In the genomic region with DNA sequence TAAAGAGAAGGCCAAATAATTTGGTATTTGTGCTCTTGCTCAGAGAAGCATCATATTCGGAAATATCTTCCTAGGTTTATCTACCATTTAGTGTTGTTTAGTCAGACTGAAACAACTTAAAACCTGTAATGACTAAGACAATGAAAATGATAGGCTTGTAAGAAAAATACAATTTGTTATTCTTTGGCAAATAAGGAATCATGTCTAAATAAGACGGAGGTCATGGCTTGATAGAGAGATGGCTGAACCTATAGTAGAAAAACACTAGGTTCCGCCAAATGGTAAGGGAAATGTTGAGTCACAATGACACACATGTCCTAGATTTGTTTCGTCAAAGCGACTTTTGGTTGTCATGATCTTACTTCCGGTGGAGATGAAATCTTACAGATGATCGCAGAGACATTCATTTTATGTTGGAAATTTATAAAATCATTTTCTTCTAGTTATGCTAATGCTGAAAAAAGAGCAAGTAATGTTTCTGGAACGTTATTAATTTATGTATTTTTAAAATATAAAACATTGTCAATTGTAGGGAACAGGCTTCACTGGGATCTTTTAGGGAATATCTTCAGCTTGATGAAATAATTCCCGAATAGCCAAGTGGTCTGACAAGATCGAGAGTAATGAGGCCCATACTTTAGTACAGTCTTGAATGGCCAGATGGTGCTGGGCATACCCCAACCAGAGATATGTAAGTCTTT, we compare ENCODE assay signal across 8 cellular contexts.
A peak's percentile ranks its signal among the peaks of the same experiment; 100 is the strongest.
DNase-seq lines count a peak whose midpoint lies in the region; ATAC-seq lines count a peak whose summit lies in the region.

No MANE protein-coding gene starts in this region.

- no peaks in the 10 kb centered on the region for H3K27me3 ChIP-seq in mucosa of stomach (ENCODE audit: control insufficient read depth, insufficient read depth, low read length)

- no peak for ATAC-seq in GM21390 (IDR thresholded peaks at IDR 0.05; ENCODE audit: unreplicated experiment)

- H3K4me3 ChIP-seq in mucosa of stomach (ENCODE audit: low read length), result no peak overlapping the region

- peak overlapping the region; percentile 74 for H3K9ac ChIP-seq in mucosa of stomach (ENCODE audit: low read length)

- H3K4me1 ChIP-seq in mucosa of stomach (ENCODE audit: control insufficient read depth, insufficient read depth, low read length), result peaks cover 4% of the 10 kb centered on the region

- H3K36me3 ChIP-seq in mucosa of stomach (ENCODE audit: control insufficient read depth, insufficient read depth, low read length), result no peaks in the 10 kb centered on the region

- no peaks in the 10 kb centered on the region for H3K9me3 ChIP-seq in mucosa of stomach (ENCODE audit: control insufficient read depth, low read length)

- DNase-seq in ELR (ENCODE audit: low read depth) (peak; percentile 90), Kasumi-1 (lab: John Stamatoyannopoulos, UW) (peak; percentile 23 to 52), amniotic epithelial cell (ENCODE audit: low read depth) (peak; percentile 53), NCI-H2081 treated with DMSO at 0.1 percent for 48 hours (lab: John Stamatoyannopoulos, UW) (no peak), cortex of kidney (lab: John Stamatoyannopoulos, UW) (no peak), NCI-H1694 (lab: John Stamatoyannopoulos, UW) (no peak)

Comparison
In these comparisons a context has a peak if more than half of its experiments do, and no peak if none do; other contexts are left out.
1. DNase-seq: peak in ELR (single experiment), Kasumi-1 (2 of 2) and amniotic epithelial cell (single experiment); none in NCI-H2081 treated with DMSO at 0.1 percent for 48 hours (single experiment), cortex of kidney (single experiment) and NCI-H1694 (single experiment).